Comparison of ENCODE assay signal across 34 cellular contexts in genomic region chr7:123836656-123837055, GRCh38. TPM values are rescaled to one million over a fixed set of nuclear protein-coding genes. Genes with fewer than 3 reads are reported as not detected.
"Had no signal": no experiment of that assay in that cellular context is flagged by ENCODE, and none has a peak within 500 bp of the region (broad histone marks: within the 10 kb centered on the region; RNA-seq: fewer than 3 reads in every experiment).

No MANE protein-coding gene starts in this region.

- H3K9me3 Mint-ChIP-seq: activated naive CD4-positive, alpha-beta T cell treated with anti-CD3 and anti-CD28 coated beads, Interleukin-2, amount 10 ng/mL, durations not matched to agents 7 days and 5 days; dendritic cell treated with granulocyte-macrophage colony-stimulating factor and Interleukin-4, amounts not matched to agents 40 ng/mL and 50 ng/mL, for 4 days had no signal

- H3K36me3 Mint-ChIP-seq: activated naive CD4-positive, alpha-beta T cell treated with anti-CD3 and anti-CD28 coated beads, Interleukin-2, amount 10 ng/mL, durations not matched to agents 7 days and 5 days; activated naive CD8-positive, alpha-beta T cell treated with anti-CD3 and anti-CD28 coated beads, Interleukin-2, amount 10 ng/mL, durations not matched to agents 7 days and 5 days; brain had no signal

- DNase-seq: activated CD4-positive, alpha-beta memory T cell treated with anti-CD3 and anti-CD28 coated beads, Interleukin-2, amount 10 ng/mL, durations not matched to agents 7 days and 5 days; activated CD4-positive, alpha-beta T cell treated with anti-CD3 and anti-CD28 coated beads for 1 hour; activated CD4-positive, alpha-beta T cell treated with anti-CD3 and anti-CD28 coated beads for 4 hours; activated CD4-positive, alpha-beta T cell treated with anti-CD3 and anti-CD28 coated beads, Interleukin-2, amount 10 ng/mL, durations not matched to agents 7 days and 5 days; activated CD4-positive, alpha-beta T cell treated with anti-CD3 and anti-CD28 coated beads, Interleukin-2, amount 50 U/mL, for 4 hours; activated CD8-positive, alpha-beta memory T cell treated with anti-CD3 and anti-CD28 coated beads, Interleukin-2, amount 50 U/mL, for 48 hours; activated gamma-delta T cell; activated naive CD4-positive, alpha-beta T cell; activated naive CD4-positive, alpha-beta T cell treated with anti-CD3 and anti-CD28 coated beads, Interleukin-2, amount 10 ng/mL, durations not matched to agents 7 days and 5 days; activated naive CD8-positive, alpha-beta T cell treated with anti-CD3 and anti-CD28 coated beads, Interleukin-2, amount 10 ng/mL, durations not matched to agents 7 days and 5 days; activated T-cell treated with anti-CD3 and anti-CD28 coated beads for 4 hours; activated T-cell treated with anti-CD3 and anti-CD28 coated beads, Interleukin-2, amount 50 U/mL, for 24 hours; activated T-cell treated with anti-CD3 and anti-CD28 coated beads, Interleukin-2, amount 50 U/mL, for 72 hours; central memory CD4-positive, alpha-beta T cell; cerebellar nuclear complex; dorsolateral prefrontal cortex; effector memory CD4-positive, alpha-beta T cell; endodermal cell; foreskin keratinocyte; gastrocnemius medialis; glutamatergic neuron; heart right ventricle; T-helper 17 cell had no signal

- H2AFZ ChIP-seq: hepatocyte had no signal

- H3K36me3 ChIP-seq: ascending aorta, breast epithelium, cardiac muscle cell, esophagus muscularis mucosa, gastrocnemius medialis, heart right ventricle had no signal

- ATAC-seq: activated naive CD4-positive, alpha-beta T cell treated with anti-CD3 and anti-CD28 coated beads, Interleukin-2, amount 50 U/mL, for 72 hours; activated T-cell treated with anti-CD3 and anti-CD28 coated beads, Interleukin-2, amount 50 U/mL, for 72 hours; foreskin keratinocyte; gastrocnemius medialis; heart right ventricle; T-helper 17 cell; WTC11 had no signal

- H3K4me3 Mint-ChIP-seq: activated CD4-positive, alpha-beta memory T cell treated with anti-CD3 and anti-CD28 coated beads, Interleukin-2, amount 10 ng/mL, durations not matched to agents 7 days and 5 days; activated CD4-positive, alpha-beta T cell treated with anti-CD3 and anti-CD28 coated beads, Interleukin-2, amount 10 ng/mL, durations not matched to agents 7 days and 5 days; activated naive CD4-positive, alpha-beta T cell treated with anti-CD3 and anti-CD28 coated beads, Interleukin-2, amount 10 ng/mL, durations not matched to agents 7 days and 5 days; activated naive CD8-positive, alpha-beta T cell treated with anti-CD3 and anti-CD28 coated beads, Interleukin-2, amount 10 ng/mL, durations not matched to agents 7 days and 5 days; activated T-cell treated with anti-CD3 and anti-CD28 coated beads, Interleukin-2, amount 50 U/mL, for 24 hours; activated T-cell treated with anti-CD3 and anti-CD28 coated beads, Interleukin-2, amount 50 U/mL, for 72 hours; brain; dendritic cell treated with granulocyte-macrophage colony-stimulating factor and Interleukin-4, amounts not matched to agents 40 ng/mL and 50 ng/mL, for 4 days; endodermal cell; T-helper 17 cell; WTC11 had no signal

- H3K9me3 ChIP-seq: ascending aorta, esophagus muscularis mucosa, gastrocnemius medialis had no signal

- H3K4me2 ChIP-seq: hepatocyte had no signal

- H3K27ac ChIP-seq: ascending aorta, breast epithelium, cardiac muscle cell, coronary artery, dorsolateral prefrontal cortex, esophagus muscularis mucosa, foreskin keratinocyte, gastrocnemius medialis, heart right ventricle, hepatocyte had no signal

- H3K27ac Mint-ChIP-seq: activated CD4-positive, alpha-beta memory T cell treated with anti-CD3 and anti-CD28 coated beads, Interleukin-2, amount 10 ng/mL, durations not matched to agents 7 days and 5 days; activated CD4-positive, alpha-beta T cell treated with anti-CD3 and anti-CD28 coated beads, Interleukin-2, amount 10 ng/mL, durations not matched to agents 7 days and 5 days; activated naive CD4-positive, alpha-beta T cell treated with anti-CD3 and anti-CD28 coated beads, Interleukin-2, amount 10 ng/mL, durations not matched to agents 7 days and 5 days; activated naive CD4-positive, alpha-beta T cell treated with anti-CD3 and anti-CD28 coated beads, Interleukin-2, amount 50 U/mL, for 72 hours; activated naive CD8-positive, alpha-beta T cell treated with anti-CD3 and anti-CD28 coated beads, Interleukin-2, amount 10 ng/mL, durations not matched to agents 7 days and 5 days; activated T-cell treated with anti-CD3 and anti-CD28 coated beads, Interleukin-2, amount 50 U/mL, for 24 hours; activated T-cell treated with anti-CD3 and anti-CD28 coated beads, Interleukin-2, amount 50 U/mL, for 72 hours; dendritic cell treated with granulocyte-macrophage colony-stimulating factor and Interleukin-4, amounts not matched to agents 40 ng/mL and 50 ng/mL, for 4 days; endodermal cell; T-helper 17 cell; WTC11 had no signal

- H3K27me3 Mint-ChIP-seq: brain; dendritic cell treated with granulocyte-macrophage colony-stimulating factor and Interleukin-4, amounts not matched to agents 40 ng/mL and 50 ng/mL, for 4 days; T-helper 17 cell had no signal

- H3K79me2 ChIP-seq: hepatocyte had no signal

- H3K27me3 ChIP-seq: ascending aorta, breast epithelium, cardiac muscle cell, dorsolateral prefrontal cortex, esophagus muscularis mucosa, gastrocnemius medialis, heart right ventricle, hepatocyte had no signal

- H3K4me3 ChIP-seq: ascending aorta, breast epithelium, cardiac muscle cell, coronary artery, dorsolateral prefrontal cortex, esophagus muscularis mucosa, gastrocnemius medialis, heart right ventricle, hepatocyte had no signal

- H3K4me1 ChIP-seq: ascending aorta, breast epithelium, esophagus muscularis mucosa, foreskin keratinocyte, gastrocnemius medialis, heart right ventricle had no signal

- H3K4me1 Mint-ChIP-seq: activated CD4-positive, alpha-beta memory T cell treated with anti-CD3 and anti-CD28 coated beads, Interleukin-2, amount 10 ng/mL, durations not matched to agents 7 days and 5 days; activated CD4-positive, alpha-beta T cell treated with anti-CD3 and anti-CD28 coated beads, Interleukin-2, amount 10 ng/mL, durations not matched to agents 7 days and 5 days; activated naive CD4-positive, alpha-beta T cell treated with anti-CD3 and anti-CD28 coated beads, Interleukin-2, amount 10 ng/mL, durations not matched to agents 7 days and 5 days; activated naive CD8-positive, alpha-beta T cell treated with anti-CD3 and anti-CD28 coated beads, Interleukin-2, amount 10 ng/mL, durations not matched to agents 7 days and 5 days; brain; T-helper 17 cell had no signal

RNA-seq across cellular contexts. Expression of gene HYAL4, which starts 8.3 kb away (rescaled TPM):
- total RNA-seq: activated CD4-positive, alpha-beta memory T cell treated with anti-CD3 and anti-CD28 coated beads, Interleukin-2, amount 10 ng/mL, durations not matched to agents 7 days and 5 days; activated naive CD8-positive, alpha-beta T cell treated with anti-CD3 and anti-CD28 coated beads, Interleukin-2, amount 10 ng/mL, durations not matched to agents 7 days and 5 days; ascending aorta; cardiac muscle cell; epithelial cell of proximal tubule; esophagus muscularis mucosa; foreskin keratinocyte; T-helper 17 cell; WTC11 had no signal
- polyA plus RNA-seq: cardiac muscle cell, hepatocyte had no signal
